Comparison of ENCODE assay signal across 26 cellular contexts in genomic region chr7:142088022-142088714, GRCh38. TPM values are rescaled to one million over a fixed set of nuclear protein-coding genes. Genes with fewer than 3 reads are reported as not detected.
DNase-seq lines count a peak whose midpoint lies in the region; ATAC-seq and TF ChIP-seq lines count a peak whose summit lies in the region.
"Had no signal": no experiment of that assay in that cellular context is flagged by ENCODE, and none has a peak within 500 bp of the region (broad histone marks: within the 10 kb centered on the region; RNA-seq: fewer than 3 reads in every experiment).

No MANE protein-coding gene starts in this region.

- no peaks in the 10 kb centered on the region for H3K4me1 Mint-ChIP-seq in stimulated activated naive B cell treated with anti-CD40 and anti-IgM and Interleukin-4, amounts not matched to agents 10 μg/mL and 1 μg/mL and 100 μg/mL, for 72 hours
- H3K4me1 Mint-ChIP-seq: activated B cell treated with CpG ODN at 0.5 μM for 24 hours; activated naive CD4-positive, alpha-beta T cell treated with anti-CD3 and anti-CD28 coated beads, Interleukin-2, amount 50 U/mL, for 24 hours had no signal

- H3K36me3 ChIP-seq in MG63: no peaks in the 10 kb centered on the region
- H3K36me3 ChIP-seq: sigmoid colon, stomach had no signal

- no peaks in the 10 kb centered on the region for H3K27me3 ChIP-seq in MG63
- H3K27me3 ChIP-seq: foreskin keratinocyte, neutrophil, sigmoid colon, stomach had no signal

- peak in 10 of 14 donors; percentile 2 to 84 (median 6) for DNase-seq in C1 segment of cervical spinal cord (lab: John Stamatoyannopoulos, UW)
- peak; percentile 74 for DNase-seq in MG63
- DNase-seq in medulla oblongata (ENCODE audit: extremely low spot score): peak; percentile 69
- DNase-seq in DMS114 treated with DMSO at 0.1 percent for 48 hours (lab: John Stamatoyannopoulos, UW; ENCODE audit: unreplicated experiment): no peak
- no peak for DNase-seq in coronary artery (ENCODE audit: low spot score)
- no peak for DNase-seq in stimulated activated naive B cell treated with anti-CD40 and anti-IgM and Interleukin-4, amounts not matched to agents 10 μg/mL and 1 μg/mL and 100 μg/mL, for 72 hours
- DNase-seq: activated B cell treated with CpG ODN at 0.5 μM for 24 hours; activated CD8-positive, alpha-beta T cell treated with anti-CD3 and anti-CD28 coated beads, Interleukin-2, amount 10 ng/mL, durations not matched to agents 7 days and 5 days; activated T-cell treated with anti-CD3 and anti-CD28 coated beads, Interleukin-2, amount 50 U/mL, for 48 hours; CD4-positive, alpha-beta T cell; EL; foreskin keratinocyte; Kasumi-1; NCI-H1417 treated with DMSO at 0.1 percent for 48 hours; NCI-H2227 treated with DMSO at 0.1 percent for 48 hours; SHP77 treated with DMSO at 0.1 percent for 48 hours; sigmoid colon; stimulated activated CD4-positive, alpha-beta T cell treated with anti-CD3 and anti-CD28 coated beads, Interleukin-1b, Interleukin-23, amount 100 ng/mL, for 48 hours; stomach; T-helper 2 cell had no signal

- H3K9me3 ChIP-seq in MG63: no peaks in the 10 kb centered on the region
- H3K9me3 ChIP-seq: neutrophil, sigmoid colon, stomach had no signal

- TF ChIP-seq CTCF in VCaP (conservative IDR thresholded peaks at IDR 0.05) (no peak), coronary artery (IDR thresholded peaks at IDR 0.05) (no peak)

- H3K36me3 Mint-ChIP-seq in stimulated activated naive B cell treated with anti-CD40 and anti-IgM and Interleukin-4, amounts not matched to agents 10 μg/mL and 1 μg/mL and 100 μg/mL, for 72 hours: no peaks in the 10 kb centered on the region
- H3K36me3 Mint-ChIP-seq: activated naive CD4-positive, alpha-beta T cell treated with anti-CD3 and anti-CD28 coated beads, Interleukin-2, amount 50 U/mL, for 24 hours had no signal

- H3K27ac ChIP-seq in VCaP: peak overlapping the region; percentile 81
- no peak overlapping the region for H3K27ac ChIP-seq in coronary artery
- H3K27ac ChIP-seq: foreskin keratinocyte, neutrophil, sigmoid colon, stomach had no signal

- peaks cover 0 to 4% of the 10 kb centered on the region in 2 donors for H3K27me3 Mint-ChIP-seq in stimulated activated naive B cell treated with anti-CD40 and anti-IgM and Interleukin-4, amounts not matched to agents 10 μg/mL and 1 μg/mL and 100 μg/mL, for 72 hours
- H3K27me3 Mint-ChIP-seq: activated B cell treated with CpG ODN at 0.5 μM for 24 hours; dendritic cell treated with granulocyte-macrophage colony-stimulating factor and Interleukin-4, amounts not matched to agents 40 ng/mL and 50 ng/mL, for 4 days had no signal

- ATAC-seq in HG03378 (IDR thresholded peaks at IDR 0.05; ENCODE audit: unreplicated experiment): no peak
- ATAC-seq in stimulated activated naive B cell treated with anti-CD40 and anti-IgM and Interleukin-4, amounts not matched to agents 10 μg/mL and 1 μg/mL and 100 μg/mL, for 72 hours (replicated peaks): no peak
- ATAC-seq: activated CD8-positive, alpha-beta T cell treated with anti-CD3 and anti-CD28 coated beads, Interleukin-2, amount 10 ng/mL, durations not matched to agents 7 days and 5 days; foreskin keratinocyte; HCT116 had no signal

- no peak overlapping the region for H3K27ac Mint-ChIP-seq in stimulated activated naive B cell treated with anti-CD40 and anti-IgM and Interleukin-4, amounts not matched to agents 10 μg/mL and 1 μg/mL and 100 μg/mL, for 72 hours
- H3K27ac Mint-ChIP-seq: activated B cell treated with CpG ODN at 0.5 μM for 24 hours; activated CD8-positive, alpha-beta T cell treated with anti-CD3 and anti-CD28 coated beads, Interleukin-2, amount 10 ng/mL, durations not matched to agents 7 days and 5 days; activated naive CD4-positive, alpha-beta T cell treated with anti-CD3 and anti-CD28 coated beads, Interleukin-2, amount 50 U/mL, for 24 hours; CD4-positive, alpha-beta T cell; dendritic cell treated with granulocyte-macrophage colony-stimulating factor and Interleukin-4, amounts not matched to agents 40 ng/mL and 50 ng/mL, for 4 days had no signal

- no peaks in the 10 kb centered on the region for H3K9me3 Mint-ChIP-seq in stimulated activated naive B cell treated with anti-CD40 and anti-IgM and Interleukin-4, amounts not matched to agents 10 μg/mL and 1 μg/mL and 100 μg/mL, for 72 hours
- H3K9me3 Mint-ChIP-seq: activated B cell treated with CpG ODN at 0.5 μM for 24 hours; activated naive CD4-positive, alpha-beta T cell treated with anti-CD3 and anti-CD28 coated beads, Interleukin-2, amount 50 U/mL, for 24 hours; CD4-positive, alpha-beta T cell; dendritic cell treated with granulocyte-macrophage colony-stimulating factor and Interleukin-4, amounts not matched to agents 40 ng/mL and 50 ng/mL, for 4 days had no signal

- no peak overlapping the region for H3K4me3 Mint-ChIP-seq in stimulated activated naive B cell treated with anti-CD40 and anti-IgM and Interleukin-4, amounts not matched to agents 10 μg/mL and 1 μg/mL and 100 μg/mL, for 72 hours
- H3K4me3 Mint-ChIP-seq: activated B cell treated with CpG ODN at 0.5 μM for 24 hours; activated CD8-positive, alpha-beta T cell treated with anti-CD3 and anti-CD28 coated beads, Interleukin-2, amount 10 ng/mL, durations not matched to agents 7 days and 5 days; activated naive CD4-positive, alpha-beta T cell treated with anti-CD3 and anti-CD28 coated beads, Interleukin-2, amount 50 U/mL, for 24 hours; CD4-positive, alpha-beta T cell; dendritic cell treated with granulocyte-macrophage colony-stimulating factor and Interleukin-4, amounts not matched to agents 40 ng/mL and 50 ng/mL, for 4 days had no signal

- H3K4me3 ChIP-seq in MG63 (no peak overlapping the region), coronary artery (no peak overlapping the region)
- H3K4me3 ChIP-seq: sigmoid colon, stomach had no signal

RNA-seq across cellular contexts. Expression of gene MGAM2, which starts 23.4 kb away (rescaled TPM):
- total RNA-seq in MG63 (2014; rRNA removed; shearing (Covaris generic); ENCODE audit: low replicate concordance): not detected in 2 replicates
- total RNA-seq: activated B cell treated with CpG ODN at 0.5 μM for 24 hours; activated CD8-positive, alpha-beta T cell treated with anti-CD3 and anti-CD28 coated beads, Interleukin-2, amount 10 ng/mL, durations not matched to agents 7 days and 5 days; CD4-positive, alpha-beta T cell; foreskin keratinocyte had no signal

Comparison
In these comparisons a context has a peak if more than half of its experiments do, and no peak if none do; other contexts are left out.
1. DNase-seq: peak in C1 segment of cervical spinal cord (10 of 14), MG63 (single experiment) and medulla oblongata (single experiment); none in DMS114 treated with DMSO at 0.1 percent for 48 hours (single experiment), coronary artery (single experiment) and stimulated activated naive B cell treated with anti-CD40 and anti-IgM and Interleukin-4, amounts not matched to agents 10 μg/mL and 1 μg/mL and 100 μg/mL, for 72 hours (single experiment).